ENCODE assay signal across 1 cellular context in the genomic region with DNA sequence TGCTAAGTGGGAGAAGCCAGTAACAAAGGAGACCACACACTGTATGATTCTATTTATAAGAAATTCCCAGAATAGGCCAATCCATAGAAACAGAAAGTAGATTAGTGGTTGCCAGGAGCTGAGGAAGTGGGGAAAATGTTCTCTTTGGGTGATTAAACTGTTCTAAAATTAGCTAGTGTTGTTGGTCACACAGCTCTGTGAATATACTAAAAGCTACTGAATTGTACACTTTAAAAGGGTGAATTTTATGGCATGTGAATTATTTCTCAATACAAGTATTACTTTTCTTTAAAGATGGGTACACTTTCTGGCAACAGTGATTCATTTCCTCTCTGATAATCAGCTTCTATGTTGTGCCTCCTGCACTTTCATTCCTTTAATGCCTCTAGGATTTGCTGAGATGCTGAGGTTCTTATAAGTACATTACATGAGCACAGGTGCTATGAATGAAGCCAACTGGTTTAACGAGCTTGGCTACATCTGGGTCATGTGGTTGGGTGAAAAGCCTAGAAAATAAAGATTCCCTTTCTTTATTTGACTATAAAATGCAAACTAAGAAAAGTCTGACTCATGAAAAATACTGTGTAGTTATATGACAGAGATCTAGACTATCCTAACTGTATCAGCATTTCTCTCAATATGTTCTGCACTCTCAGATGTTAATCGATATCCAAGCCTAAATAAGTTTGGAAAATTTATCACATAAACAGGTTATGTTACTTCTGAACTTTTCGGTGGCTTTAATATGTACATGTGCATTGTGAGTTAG.
TF ChIP-seq lines count a peak whose summit lies in the region.

No MANE protein-coding gene starts in this region.

TF ChIP-seq in K562, 482 proteins besides CTCF, POLR2A, EP300 and RAD21 (continued from another document):
- TF ChIP-seq, protein P1, sequence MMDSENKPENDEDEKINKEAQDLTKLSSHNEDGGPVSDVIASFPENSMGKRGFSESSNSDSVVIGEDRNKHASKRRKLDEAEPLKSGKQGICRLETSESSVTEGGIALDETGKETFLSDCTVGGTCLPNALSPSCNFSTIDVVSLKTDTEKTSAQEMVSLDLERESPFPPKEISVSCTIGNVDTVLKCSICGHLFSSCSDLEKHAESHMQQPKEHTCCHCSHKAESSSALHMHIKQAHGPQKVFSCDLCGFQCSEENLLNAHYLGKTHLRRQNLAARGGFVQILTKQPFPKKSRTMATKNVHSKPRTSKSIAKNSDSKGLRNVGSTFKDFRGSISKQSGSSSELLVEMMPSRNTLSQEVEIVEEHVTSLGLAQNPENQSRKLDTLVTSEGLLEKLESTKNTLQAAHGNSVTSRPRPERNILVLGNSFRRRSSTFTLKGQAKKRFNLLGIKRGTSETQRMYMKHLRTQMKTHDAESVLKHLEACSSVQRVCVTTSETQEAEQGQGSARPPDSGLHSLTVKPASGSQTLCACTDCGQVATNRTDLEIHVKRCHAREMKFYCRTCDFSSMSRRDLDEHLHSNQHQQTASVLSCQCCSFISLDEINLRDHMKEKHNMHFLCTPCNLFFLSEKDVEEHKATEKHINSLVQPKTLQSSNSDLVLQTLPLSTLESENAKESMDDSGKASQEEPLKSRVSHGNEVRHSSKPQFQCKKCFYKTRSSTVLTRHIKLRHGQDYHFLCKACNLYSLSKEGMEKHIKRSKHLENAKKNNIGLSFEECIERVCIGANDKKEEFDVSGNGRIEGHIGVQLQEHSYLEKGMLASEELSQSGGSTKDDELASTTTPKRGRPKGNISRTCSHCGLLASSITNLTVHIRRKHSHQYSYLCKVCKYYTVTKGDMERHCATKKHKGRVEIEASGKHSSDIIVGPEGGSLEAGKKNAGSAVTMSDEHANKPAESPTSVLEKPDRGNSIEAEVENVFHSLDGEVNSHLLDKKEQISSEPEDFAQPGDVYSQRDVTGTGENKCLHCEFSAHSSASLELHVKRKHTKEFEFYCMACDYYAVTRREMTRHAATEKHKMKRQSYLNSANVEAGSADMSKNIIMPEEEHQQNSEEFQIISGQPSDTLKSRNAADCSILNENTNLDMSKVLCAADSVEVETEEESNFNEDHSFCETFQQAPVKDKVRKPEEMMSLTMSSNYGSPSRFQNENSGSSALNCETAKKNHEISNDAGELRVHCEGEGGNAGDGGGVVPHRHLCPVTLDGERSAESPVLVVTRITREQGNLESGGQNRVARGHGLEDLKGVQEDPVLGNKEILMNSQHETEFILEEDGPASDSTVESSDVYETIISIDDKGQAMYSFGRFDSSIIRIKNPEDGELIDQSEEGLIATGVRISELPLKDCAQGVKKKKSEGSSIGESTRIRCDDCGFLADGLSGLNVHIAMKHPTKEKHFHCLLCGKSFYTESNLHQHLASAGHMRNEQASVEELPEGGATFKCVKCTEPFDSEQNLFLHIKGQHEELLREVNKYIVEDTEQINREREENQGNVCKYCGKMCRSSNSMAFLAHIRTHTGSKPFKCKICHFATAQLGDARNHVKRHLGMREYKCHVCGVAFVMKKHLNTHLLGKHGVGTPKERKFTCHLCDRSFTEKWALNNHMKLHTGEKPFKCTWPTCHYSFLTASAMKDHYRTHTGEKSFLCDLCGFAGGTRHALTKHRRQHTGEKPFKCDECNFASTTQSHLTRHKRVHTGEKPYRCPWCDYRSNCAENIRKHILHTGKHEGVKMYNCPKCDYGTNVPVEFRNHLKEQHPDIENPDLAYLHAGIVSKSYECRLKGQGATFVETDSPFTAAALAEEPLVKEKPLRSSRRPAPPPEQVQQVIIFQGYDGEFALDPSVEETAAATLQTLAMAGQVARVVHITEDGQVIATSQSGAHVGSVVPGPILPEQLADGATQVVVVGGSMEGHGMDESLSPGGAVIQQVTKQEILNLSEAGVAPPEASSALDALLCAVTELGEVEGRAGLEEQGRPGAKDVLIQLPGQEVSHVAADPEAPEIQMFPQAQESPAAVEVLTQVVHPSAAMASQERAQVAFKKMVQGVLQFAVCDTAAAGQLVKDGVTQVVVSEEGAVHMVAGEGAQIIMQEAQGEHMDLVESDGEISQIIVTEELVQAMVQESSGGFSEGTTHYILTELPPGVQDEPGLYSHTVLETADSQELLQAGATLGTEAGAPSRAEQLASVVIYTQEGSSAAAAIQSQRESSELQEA (IDR thresholded peaks at IDR 0.05; ENCODE audit: low read depth), result no peak
- TF ChIP-seq, protein P2, sequence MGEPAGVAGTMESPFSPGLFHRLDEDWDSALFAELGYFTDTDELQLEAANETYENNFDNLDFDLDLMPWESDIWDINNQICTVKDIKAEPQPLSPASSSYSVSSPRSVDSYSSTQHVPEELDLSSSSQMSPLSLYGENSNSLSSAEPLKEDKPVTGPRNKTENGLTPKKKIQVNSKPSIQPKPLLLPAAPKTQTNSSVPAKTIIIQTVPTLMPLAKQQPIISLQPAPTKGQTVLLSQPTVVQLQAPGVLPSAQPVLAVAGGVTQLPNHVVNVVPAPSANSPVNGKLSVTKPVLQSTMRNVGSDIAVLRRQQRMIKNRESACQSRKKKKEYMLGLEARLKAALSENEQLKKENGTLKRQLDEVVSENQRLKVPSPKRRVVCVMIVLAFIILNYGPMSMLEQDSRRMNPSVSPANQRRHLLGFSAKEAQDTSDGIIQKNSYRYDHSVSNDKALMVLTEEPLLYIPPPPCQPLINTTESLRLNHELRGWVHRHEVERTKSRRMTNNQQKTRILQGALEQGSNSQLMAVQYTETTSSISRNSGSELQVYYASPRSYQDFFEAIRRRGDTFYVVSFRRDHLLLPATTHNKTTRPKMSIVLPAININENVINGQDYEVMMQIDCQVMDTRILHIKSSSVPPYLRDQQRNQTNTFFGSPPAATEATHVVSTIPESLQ (CRISPR knock-in tag; IDR thresholded peaks at IDR 0.05), result no peak
- TF ChIP-seq TRIM28 (IDR thresholded peaks at IDR 0.05) (no peak), RAD51 (IDR thresholded peaks at IDR 0.05; ENCODE audit: borderline replicate concordance, low read depth) (no peak)
- TF ChIP-seq, protein P3, sequence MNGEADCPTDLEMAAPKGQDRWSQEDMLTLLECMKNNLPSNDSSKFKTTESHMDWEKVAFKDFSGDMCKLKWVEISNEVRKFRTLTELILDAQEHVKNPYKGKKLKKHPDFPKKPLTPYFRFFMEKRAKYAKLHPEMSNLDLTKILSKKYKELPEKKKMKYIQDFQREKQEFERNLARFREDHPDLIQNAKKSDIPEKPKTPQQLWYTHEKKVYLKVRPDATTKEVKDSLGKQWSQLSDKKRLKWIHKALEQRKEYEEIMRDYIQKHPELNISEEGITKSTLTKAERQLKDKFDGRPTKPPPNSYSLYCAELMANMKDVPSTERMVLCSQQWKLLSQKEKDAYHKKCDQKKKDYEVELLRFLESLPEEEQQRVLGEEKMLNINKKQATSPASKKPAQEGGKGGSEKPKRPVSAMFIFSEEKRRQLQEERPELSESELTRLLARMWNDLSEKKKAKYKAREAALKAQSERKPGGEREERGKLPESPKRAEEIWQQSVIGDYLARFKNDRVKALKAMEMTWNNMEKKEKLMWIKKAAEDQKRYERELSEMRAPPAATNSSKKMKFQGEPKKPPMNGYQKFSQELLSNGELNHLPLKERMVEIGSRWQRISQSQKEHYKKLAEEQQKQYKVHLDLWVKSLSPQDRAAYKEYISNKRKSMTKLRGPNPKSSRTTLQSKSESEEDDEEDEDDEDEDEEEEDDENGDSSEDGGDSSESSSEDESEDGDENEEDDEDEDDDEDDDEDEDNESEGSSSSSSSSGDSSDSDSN (IDR thresholded peaks at IDR 0.05; ENCODE audit: borderline replicate concordance in 1 of 2, low read depth in 2 of 2, low read length in 2 of 2), result no peak
